9 cellular contexts compared by ENCODE assay signal in the genomic region with DNA sequence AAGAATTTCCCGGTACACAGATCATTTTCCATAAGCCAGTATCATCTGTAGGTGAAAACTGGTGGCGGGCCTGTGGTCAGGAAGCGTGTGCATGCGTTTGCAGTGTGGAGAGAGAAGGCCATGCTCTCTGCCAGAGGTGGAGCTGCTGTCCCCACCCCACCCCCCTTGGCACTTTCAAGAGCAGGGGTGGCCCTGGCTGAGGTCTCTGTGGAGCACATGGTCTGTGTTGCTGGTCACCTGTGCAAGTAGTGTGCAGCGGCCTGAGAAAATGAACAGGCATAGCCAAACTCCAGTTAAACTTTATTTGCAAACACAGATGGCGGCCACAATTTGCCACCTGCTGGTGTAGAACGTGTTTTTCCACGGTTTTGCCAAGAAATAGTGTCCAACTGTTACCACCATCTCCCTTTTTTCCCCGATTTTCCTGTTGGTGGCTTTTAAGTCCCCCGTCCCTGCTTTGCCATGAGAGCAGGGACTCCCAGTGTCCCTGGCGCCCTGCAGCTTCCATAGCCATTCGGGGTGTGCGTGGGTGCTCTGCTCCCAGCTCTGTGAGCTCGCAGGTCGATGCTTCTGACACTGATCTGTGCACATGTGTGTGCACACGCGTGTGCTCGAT. TPM values are rescaled to one million over a fixed set of nuclear protein-coding genes. Genes with fewer than 3 reads are reported as not detected.
DNase-seq lines count a peak whose midpoint lies in the region; ATAC-seq lines count a peak whose summit lies in the region.
"Had no signal": no experiment of that assay in that cellular context is flagged by ENCODE, and none has a peak within 500 bp of the region (broad histone marks: within the 10 kb centered on the region; RNA-seq: fewer than 3 reads in every experiment).

No MANE protein-coding gene starts in this region.

- H3K4me3 ChIP-seq in BLaER1: no peak overlapping the region
- H3K4me3 ChIP-seq in HUES64 (ENCODE audit: low read length): 0 out of 2 replicates have a peak overlapping the region, but pooled peaks have one; percentile 78

- H3K36me3 Mint-ChIP-seq in activated naive CD8-positive, alpha-beta T cell treated with anti-CD3 and anti-CD28 coated beads, Interleukin-2, amount 50 U/mL, for 24 hours (ENCODE audit: low read depth): peaks cover 27% of the 10 kb centered on the region
- peaks cover 3% of the 10 kb centered on the region for H3K36me3 Mint-ChIP-seq in memory B cell

- H3K27ac ChIP-seq in BLaER1 (no peak overlapping the region), HUES64 (ENCODE audit: low read depth, low read length) (no peak overlapping the region)

- no peaks in the 10 kb centered on the region for H3K9me3 ChIP-seq in BLaER1
- no peaks in the 10 kb centered on the region for H3K9me3 ChIP-seq in HUES64 (ENCODE audit: insufficient read depth, low read depth, low read length)

- H3K4me1 Mint-ChIP-seq in activated naive CD8-positive, alpha-beta T cell treated with anti-CD3 and anti-CD28 coated beads, Interleukin-2, amount 50 U/mL, for 24 hours: peaks cover 21% of the 10 kb centered on the region
- peaks cover 11% of the 10 kb centered on the region for H3K4me1 Mint-ChIP-seq in memory B cell

- 89% methylated on average over 18 of the region's 18 CpGs for WGBS in HUES64

- no peaks in the 10 kb centered on the region for H3K27me3 Mint-ChIP-seq in activated naive CD8-positive, alpha-beta T cell treated with anti-CD3 and anti-CD28 coated beads, Interleukin-2, amount 50 U/mL, for 24 hours
- H3K27me3 Mint-ChIP-seq in memory B cell: no peaks in the 10 kb centered on the region

- H3K36me3 ChIP-seq in BLaER1: peaks cover 62% of the 10 kb centered on the region
- peaks cover 65% of the 10 kb centered on the region for H3K36me3 ChIP-seq in HUES64 (ENCODE audit: insufficient read depth, low read length)

- H3K9me3 Mint-ChIP-seq in activated naive CD8-positive, alpha-beta T cell treated with anti-CD3 and anti-CD28 coated beads, Interleukin-2, amount 50 U/mL, for 24 hours: no peaks in the 10 kb centered on the region
- no peaks in the 10 kb centered on the region for H3K9me3 Mint-ChIP-seq in memory B cell

- H3K27ac Mint-ChIP-seq in activated naive CD8-positive, alpha-beta T cell treated with anti-CD3 and anti-CD28 coated beads, Interleukin-2, amount 50 U/mL, for 24 hours: peak overlapping the region; percentile 81
- no peak overlapping the region for H3K27ac Mint-ChIP-seq in memory B cell

- ATAC-seq in activated naive CD8-positive, alpha-beta T cell treated with anti-CD3 and anti-CD28 coated beads, Interleukin-2, amount 50 U/mL, for 24 hours: no peak
- ATAC-seq in memory B cell (ENCODE audit: low read depth): no peak
- ATAC-seq in GM21737 (IDR thresholded peaks at IDR 0.05; ENCODE audit: unreplicated experiment): no peak

- H4K20me1 ChIP-seq in BLaER1: peaks cover 57% of the 10 kb centered on the region

- H3K27me3 ChIP-seq in BLaER1: no peaks in the 10 kb centered on the region
- no peaks in the 10 kb centered on the region for H3K27me3 ChIP-seq in HUES64 (ENCODE audit: insufficient read depth, low read length)

- DNase-seq in activated naive CD8-positive, alpha-beta T cell treated with anti-CD3 and anti-CD28 coated beads, Interleukin-2, amount 50 U/mL, for 24 hours: no peak
- DNase-seq in memory B cell (ENCODE audit: low spot score in 2 of 2) (no peak), NCI-H1105 (lab: John Stamatoyannopoulos, UW) (no peak), KG1 (lab: John Stamatoyannopoulos, UW) (no peak)
- no peak for DNase-seq in stimulated activated CD8-positive, alpha-beta memory T cell treated with anti-CD3 and anti-CD28 coated beads, Interleukin-4, amount 100 ng/mL, for 48 hours
- DNase-seq: stimulated activated CD4-positive, alpha-beta T cell treated with anti-CD3 and anti-CD28 coated beads, Interleukin-1b, Interleukin-23, amount 100 ng/mL, for 48 hours had no signal

- peak overlapping the region; percentile 98 for H3K4me2 ChIP-seq in BLaER1

- H3K9ac ChIP-seq in BLaER1 (peak overlapping the region; percentile 92), HUES64 (ENCODE audit: low read depth, low read length) (0 out of 2 replicates have a peak overlapping the region, but pooled peaks have one; percentile 16)

- peaks cover 32% of the 10 kb centered on the region for H3K4me1 ChIP-seq in BLaER1
- H3K4me1 ChIP-seq in HUES64 (ENCODE audit: insufficient read depth, low read length): peaks cover 9% of the 10 kb centered on the region; the same call in 1 of the 2 replicates

- peak overlapping the region; percentile 93 for H3K4me3 Mint-ChIP-seq in activated naive CD8-positive, alpha-beta T cell treated with anti-CD3 and anti-CD28 coated beads, Interleukin-2, amount 50 U/mL, for 24 hours
- H3K4me3 Mint-ChIP-seq in memory B cell: peak overlapping the region; percentile 81

RNA-seq across cellular contexts. Expression of gene ADRM1, which starts 2.5 kb away (rescaled TPM):
- 130 TPM for polyA plus RNA-seq in HUES64 (2013, experiment 1 of 2)
- polyA plus RNA-seq in HUES64 (2013, experiment 2 of 2): 111 TPM
